ENCODE assay signal across 22 cellular contexts in genomic region chr12:127046467-127046866, GRCh38.
"Had no signal": no experiment of that assay in that cellular context is flagged by ENCODE, and none has a peak within 500 bp of the region (broad histone marks: within the 10 kb centered on the region; RNA-seq: fewer than 3 reads in every experiment).

No MANE protein-coding gene starts in this region.

- H3K36me3 ChIP-seq: MG63 had no signal

- H3K27ac ChIP-seq: KMS-11, RWPE1 had no signal

- ATAC-seq: Panc1, PC-3, SK-N-SH treated with all-trans-retinoic acid at 6 μM for 48 hours, T-helper 17 cell had no signal

- H3K4me3 ChIP-seq: MG63 had no signal

- H3K27me3 ChIP-seq: MG63 had no signal

- H3K4me1 Mint-ChIP-seq: T-helper 17 cell had no signal

- H3K27ac Mint-ChIP-seq: T-helper 17 cell had no signal

- H3K4me2 ChIP-seq: KMS-11 had no signal

- DNase-seq: IMR-90, MG63, NCI-H1092, NCI-H1105 treated with DMSO at 0.1 percent for 48 hours, NCI-H1417 treated with DMSO at 0.1 percent for 48 hours, NCI-H146, NCI-H1694 treated with DMSO at 0.1 percent for 48 hours, NCI-H1930, NCI-H2081, NCI-H2107, NCI-H2227 treated with DMSO at 0.1 percent for 48 hours, NCI-H524, NCI-H526 treated with DMSO at 0.1 percent for 48 hours, NCI-H748 treated with DMSO at 0.1 percent for 48 hours, PC-3, SHP77, T-helper 1 cell, T-helper 17 cell had no signal

- H3K9ac ChIP-seq: KMS-11 had no signal

- H3K9me3 ChIP-seq: MG63 had no signal

- H3K4me3 Mint-ChIP-seq: T-helper 17 cell had no signal
